ENCODE assay signal across 1 cellular context in genomic region chr9:83538172-83538889, GRCh38.
TF ChIP-seq lines count a peak whose summit lies in the region.

FRMD3 (minus strand) TSS chr9:83538401; CDS start chr9:83538231, 170 bp downstream.

TF ChIP-seq in HEK293, 187 proteins besides CTCF, POLR2A, EP300 and RAD21 (continued from another document):
- TF ChIP-seq PRDM6 (tag by site-specific recombination; IDR thresholded peaks at IDR 0.05) (no peak), ZBTB17 (tag by site-specific recombination; IDR thresholded peaks at IDR 0.05) (peak; percentile 77), ZBTB8A (tag by site-specific recombination; IDR thresholded peaks at IDR 0.05) (peak; percentile 87), ZNF2 (tag by site-specific recombination; IDR thresholded peaks at IDR 0.05) (peak; percentile 56; the same call in 1 of the 2 replicates), ZFP37 (tag by site-specific recombination; IDR thresholded peaks at IDR 0.05) (peak; percentile 73; the same call in 1 of the 2 replicates), ZNF121 (tag by site-specific recombination; IDR thresholded peaks at IDR 0.05) (0 out of 2 replicates have a peak, but pooled peaks have one; percentile 11), PRDM10 (tag by site-specific recombination; IDR thresholded peaks at IDR 0.05) (peak; percentile 39; the same call in 1 of the 2 replicates), ZNF600 (tag by site-specific recombination; IDR thresholded peaks at IDR 0.05) (peak; percentile 95), ZBTB26 (tag by site-specific recombination; optimal IDR thresholded peaks at IDR 0.05) (peak; percentile 98), TRIM28 (IDR thresholded peaks at IDR 0.05; ENCODE audit: borderline replicate concordance, low read length) (no peak), ZNF501 (tag by site-specific recombination; IDR thresholded peaks at IDR 0.05) (peak; percentile 45; the same call in 1 of the 2 replicates), SP2 (tag by site-specific recombination; IDR thresholded peaks at IDR 0.05) (peak; percentile 41), KLF1 (tag by site-specific recombination; IDR thresholded peaks at IDR 0.05) (peak; percentile 84), ZBTB48 (tag by site-specific recombination; IDR thresholded peaks at IDR 0.05) (peak; percentile 94), ZNF341 (tag by site-specific recombination; IDR thresholded peaks at IDR 0.05; ENCODE audit: low read depth) (peak; percentile 56; the same call in 1 of the 2 replicates), OVOL3 (tag by site-specific recombination; IDR thresholded peaks at IDR 0.05) (no peak), GFI1B (tag by site-specific recombination; IDR thresholded peaks at IDR 0.05) (no peak), IKZF3 (tag by site-specific recombination; IDR thresholded peaks at IDR 0.05) (0 out of 2 replicates have a peak, but pooled peaks have one; percentile 10), YY1 (tag by site-specific recombination; IDR thresholded peaks at IDR 0.05) (no peak), ZNF114 (tag by site-specific recombination; IDR thresholded peaks at IDR 0.05) (no peak), ZNF747 (tag by site-specific recombination; IDR thresholded peaks at IDR 0.05) (no peak), ZNF785 (tag by site-specific recombination; IDR thresholded peaks at IDR 0.05) (0 out of 2 replicates have a peak, but pooled peaks have one; percentile 60), PBX3 (CRISPR knock-in tag; IDR thresholded peaks at IDR 0.05) (peak; percentile 86; the same call in 1 of the 2 replicates), EGR2 (tag by site-specific recombination; IDR thresholded peaks at IDR 0.05; ENCODE audit: low read depth) (peak; percentile 81), GLIS2 (tag by site-specific recombination; IDR thresholded peaks at IDR 0.05) (peak; percentile 55; the same call in 1 of the 2 replicates), ZNF621 (tag by site-specific recombination; IDR thresholded peaks at IDR 0.05) (no peak), ZNF335 (tag by site-specific recombination; conservative IDR thresholded peaks at IDR 0.05) (peak; percentile 42; the same call in 1 of the 2 replicates), ZIC2 (tag by site-specific recombination; IDR thresholded peaks at IDR 0.05) (peak; percentile 60; the same call in 1 of the 2 replicates)
- TF ChIP-seq, protein P1, sequence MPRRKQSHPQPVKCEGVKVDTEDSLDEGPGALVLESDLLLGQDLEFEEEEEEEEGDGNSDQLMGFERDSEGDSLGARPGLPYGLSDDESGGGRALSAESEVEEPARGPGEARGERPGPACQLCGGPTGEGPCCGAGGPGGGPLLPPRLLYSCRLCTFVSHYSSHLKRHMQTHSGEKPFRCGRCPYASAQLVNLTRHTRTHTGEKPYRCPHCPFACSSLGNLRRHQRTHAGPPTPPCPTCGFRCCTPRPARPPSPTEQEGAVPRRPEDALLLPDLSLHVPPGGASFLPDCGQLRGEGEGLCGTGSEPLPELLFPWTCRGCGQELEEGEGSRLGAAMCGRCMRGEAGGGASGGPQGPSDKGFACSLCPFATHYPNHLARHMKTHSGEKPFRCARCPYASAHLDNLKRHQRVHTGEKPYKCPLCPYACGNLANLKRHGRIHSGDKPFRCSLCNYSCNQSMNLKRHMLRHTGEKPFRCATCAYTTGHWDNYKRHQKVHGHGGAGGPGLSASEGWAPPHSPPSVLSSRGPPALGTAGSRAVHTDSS (tag by site-specific recombination; IDR thresholded peaks at IDR 0.05): 0 out of 2 replicates have a peak, but pooled peaks have one; percentile 33
- TF ChIP-seq, protein P2, sequence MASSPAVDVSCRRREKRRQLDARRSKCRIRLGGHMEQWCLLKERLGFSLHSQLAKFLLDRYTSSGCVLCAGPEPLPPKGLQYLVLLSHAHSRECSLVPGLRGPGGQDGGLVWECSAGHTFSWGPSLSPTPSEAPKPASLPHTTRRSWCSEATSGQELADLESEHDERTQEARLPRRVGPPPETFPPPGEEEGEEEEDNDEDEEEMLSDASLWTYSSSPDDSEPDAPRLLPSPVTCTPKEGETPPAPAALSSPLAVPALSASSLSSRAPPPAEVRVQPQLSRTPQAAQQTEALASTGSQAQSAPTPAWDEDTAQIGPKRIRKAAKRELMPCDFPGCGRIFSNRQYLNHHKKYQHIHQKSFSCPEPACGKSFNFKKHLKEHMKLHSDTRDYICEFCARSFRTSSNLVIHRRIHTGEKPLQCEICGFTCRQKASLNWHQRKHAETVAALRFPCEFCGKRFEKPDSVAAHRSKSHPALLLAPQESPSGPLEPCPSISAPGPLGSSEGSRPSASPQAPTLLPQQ (tag by site-specific recombination; IDR thresholded peaks at IDR 0.05): peak; percentile 62; the same call in 1 of the 2 replicates
- TF ChIP-seq, protein P3, sequence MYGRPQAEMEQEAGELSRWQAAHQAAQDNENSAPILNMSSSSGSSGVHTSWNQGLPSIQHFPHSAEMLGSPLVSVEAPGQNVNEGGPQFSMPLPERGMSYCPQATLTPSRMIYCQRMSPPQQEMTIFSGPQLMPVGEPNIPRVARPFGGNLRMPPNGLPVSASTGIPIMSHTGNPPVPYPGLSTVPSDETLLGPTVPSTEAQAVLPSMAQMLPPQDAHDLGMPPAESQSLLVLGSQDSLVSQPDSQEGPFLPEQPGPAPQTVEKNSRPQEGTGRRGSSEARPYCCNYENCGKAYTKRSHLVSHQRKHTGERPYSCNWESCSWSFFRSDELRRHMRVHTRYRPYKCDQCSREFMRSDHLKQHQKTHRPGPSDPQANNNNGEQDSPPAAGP (tag by site-specific recombination; IDR thresholded peaks at IDR 0.05): peak; percentile 24; the same call in 1 of the 2 replicates
